28 cellular contexts compared by ENCODE assay signal in the genomic region with DNA sequence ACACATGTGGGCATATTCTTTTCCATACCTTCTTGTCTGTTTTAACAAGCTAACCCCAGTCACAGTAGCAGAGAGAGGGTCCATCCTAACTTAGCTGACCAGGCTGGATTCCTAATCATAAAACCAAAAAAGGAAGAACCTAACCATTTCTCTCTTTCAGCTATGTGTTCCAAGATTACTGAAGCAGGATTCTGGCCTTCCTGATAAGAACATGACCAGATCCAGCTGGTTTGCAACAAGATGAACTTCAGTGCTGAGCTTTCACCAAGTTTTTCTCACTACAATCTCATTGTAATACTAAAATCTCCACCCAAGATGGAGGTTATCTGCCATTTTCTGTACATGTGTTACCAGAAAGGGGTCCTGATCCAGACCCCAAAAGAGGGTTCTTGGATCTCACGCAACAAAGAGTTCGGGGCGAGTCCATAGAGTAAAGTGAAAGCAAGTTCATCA. TPM values are rescaled to one million over a fixed set of nuclear protein-coding genes. Genes with fewer than 3 reads are reported as not detected.
DNase-seq lines count a peak whose midpoint lies in the region; ATAC-seq, FAIRE-seq and TF ChIP-seq lines count a peak whose summit lies in the region.
"Had no signal": no experiment of that assay in that cellular context is flagged by ENCODE, and none has a peak within 500 bp of the region (broad histone marks: within the 10 kb centered on the region; RNA-seq: fewer than 3 reads in every experiment).

No MANE protein-coding gene starts in this region.

- H3K27ac Mint-ChIP-seq in MCF 10A (ENCODE audit: low read depth, unreplicated experiment) (no peak overlapping the region), T-helper 17 cell (no peak overlapping the region)
- H3K27ac Mint-ChIP-seq: activated B cell treated with CpG ODN at 0.5 μM for 24 hours; activated CD4-positive, alpha-beta memory T cell treated with anti-CD3 and anti-CD28 coated beads, Interleukin-2, amount 10 ng/mL, durations not matched to agents 7 days and 5 days; nephron progenitor cell had no signal

- H2AFZ ChIP-seq in K562 (ENCODE audit: low read depth, low read length) = peak overlapping the region; percentile 54

- TF ChIP-seq RAD21 in K562 (CRISPR knock-in tag; conservative IDR thresholded peaks at IDR 0.05 in 1 of 2, IDR thresholded peaks at IDR 0.05 in 1 of 2) = no peak

- 4% methylated on average over 3 of the region's 3 CpGs for WGBS in K562 (ENCODE audit: insufficient coverage, low coverage, missing lambda C conversion rate)

- H3K4me1 ChIP-seq in breast epithelium (no peaks in the 10 kb centered on the region), K562 (replicated peaks in 1 of 2; ENCODE audit: control insufficient read depth in 2 of 2, insufficient read depth in 2 of 2, low read length in 2 of 2) (peaks cover 19 to 48% of the 10 kb centered on the region in 2 experiments), iPS-20b (ENCODE audit: insufficient read depth, low read length) (peaks cover 9% of the 10 kb centered on the region)
- H3K4me1 ChIP-seq: prostate gland, upper lobe of left lung had no signal

- no peak overlapping the region for H3K27ac ChIP-seq in breast epithelium
- peak overlapping the region; percentile 99 for H3K27ac ChIP-seq in K562 (ENCODE audit: extremely low read depth, low read depth, low read length)
- peak overlapping the region; percentile 33 for H3K27ac ChIP-seq in iPS-20b (ENCODE audit: low read length)
- H3K27ac ChIP-seq: BLaER1 treated with 17β-estradiol and CSF1 and Interleukin-3, amounts not matched to agents 10 nM and 100 nM; prostate gland; upper lobe of left lung had no signal

- H3K4me3 Mint-ChIP-seq in MCF 10A (ENCODE audit: unreplicated experiment) (no peak overlapping the region), T-helper 17 cell (no peak overlapping the region)
- H3K4me3 Mint-ChIP-seq: activated B cell treated with CpG ODN at 0.5 μM for 24 hours; activated CD4-positive, alpha-beta memory T cell treated with anti-CD3 and anti-CD28 coated beads, Interleukin-2, amount 10 ng/mL, durations not matched to agents 7 days and 5 days; nephron progenitor cell had no signal

- H3K27me3 ChIP-seq in breast epithelium = no peaks in the 10 kb centered on the region
- H3K27me3 ChIP-seq in K562 (ENCODE audit: control insufficient read depth in 2 of 2, insufficient read depth in 2 of 2, low read length in 2 of 2) = no peaks in the 10 kb centered on the region
- H3K27me3 ChIP-seq in iPS-20b (ENCODE audit: insufficient read depth, low read length) = no peaks in the 10 kb centered on the region
- H3K27me3 ChIP-seq: BLaER1 treated with 17β-estradiol and CSF1 and Interleukin-3, amounts not matched to agents 10 nM and 100 nM; upper lobe of left lung had no signal

- H3K79me2 ChIP-seq in K562 (ENCODE audit: control insufficient read depth, insufficient read depth, low read length) = peaks cover 43% of the 10 kb centered on the region

- intact Hi-C loops in MCF 10A (cut with micrococcal nuclease) = no loop called here
- intact Hi-C loops in breast epithelium (cut with DNase I; ENCODE audit: low total_unique reads) = no loop called here
- intact Hi-C loops in K562 (cut with micrococcal nuclease) = loop anchor here (1.0 to 10.0 kb wide), 3 partner anchors 20 to 193 kb away; partner anchors contain the start of genes CENPC and UBA6

- in situ Hi-C loops in K562 (cut with MboI) = no loop called here

- peak overlapping the region; percentile 68 for H3K4me2 ChIP-seq in K562 (ENCODE audit: insufficient read depth, low read length)

- no peaks in the 10 kb centered on the region for H3K9me3 ChIP-seq in breast epithelium
- H3K9me3 ChIP-seq in K562 (replicated peaks; ENCODE audit: control insufficient read depth, insufficient read depth, low read depth, low read length) = no peaks in the 10 kb centered on the region
- no peaks in the 10 kb centered on the region for H3K9me3 ChIP-seq in iPS-20b (ENCODE audit: insufficient read depth, low read depth, low read length)
- no peaks in the 10 kb centered on the region for H3K9me3 ChIP-seq in T-helper 17 cell (ENCODE audit: control insufficient read depth, low read length, poor library complexity, severe bottlenecking)
- H3K9me3 ChIP-seq: prostate gland, upper lobe of left lung had no signal

- ATAC-seq in K562 (peak; percentile 46), T-helper 17 cell (no peak)

- TF ChIP-seq CTCF in MCF 10A (IDR thresholded peaks at IDR 0.05; ENCODE audit: unreplicated experiment) = no peak
- no peak for TF ChIP-seq CTCF in breast epithelium (IDR thresholded peaks at IDR 0.05)
- no peak for TF ChIP-seq CTCF in K562 (IDR thresholded peaks at IDR 0.05 in 2 of 3, conservative IDR thresholded peaks at IDR 0.05 in 1 of 3; ENCODE audit: insufficient read depth in 2 of 3, low read depth in 1 of 3, low read length in 3 of 3)

- no peaks in the 10 kb centered on the region for H3K9me3 Mint-ChIP-seq in MCF 10A (ENCODE audit: unreplicated experiment)
- H3K9me3 Mint-ChIP-seq: activated B cell treated with CpG ODN at 0.5 μM for 24 hours; activated CD4-positive, alpha-beta memory T cell treated with anti-CD3 and anti-CD28 coated beads, Interleukin-2, amount 10 ng/mL, durations not matched to agents 7 days and 5 days; nephron progenitor cell had no signal

- no peaks in the 10 kb centered on the region for H3K9me1 ChIP-seq in K562 (ENCODE audit: control insufficient read depth, insufficient read depth, low read length)

- no peak for DNase-seq in MCF 10A (ENCODE audit: unreplicated experiment)
- DNase-seq in breast epithelium (ENCODE audit: low spot score in 2 of 2) = no peak
- DNase-seq in K562 (ENCODE audit: extremely low read depth in 1 of 4, low spot score in 3 of 4) = peak in 1 of 4 experiments; percentile 66
- DNase-seq in T-helper 17 cell = no peak
- DNase-seq in ureter (ENCODE audit: low spot score) = no peak
- no peak for DNase-seq in NCI-H128 (lab: John Stamatoyannopoulos, UW; ENCODE audit: unreplicated experiment)
- DNase-seq in SK-N-DZ (ENCODE audit: low spot score) = no peak
- DNase-seq: activated B cell treated with CpG ODN at 0.5 μM for 24 hours; activated CD4-positive, alpha-beta memory T cell treated with anti-CD3 and anti-CD28 coated beads, Interleukin-2, amount 10 ng/mL, durations not matched to agents 7 days and 5 days; activated naive CD4-positive, alpha-beta T cell treated with Interleukin-2 at 50 U/mL for 16 hours; activated T-cell treated with anti-CD3 and anti-CD28 coated beads, Interleukin-2, amount 50 U/mL, for 1 hour; amygdala; caudate nucleus; NCI-H1436 treated with DMSO at 0.1 percent for 48 hours; NCI-H524; nephron progenitor cell; SHP77 treated with DMSO at 0.1 percent for 48 hours; stimulated activated CD4-positive, alpha-beta T cell treated with anti-CD3 and anti-CD28 coated beads, Interleukin-2, amount 100 ng/mL, for 48 hours; stimulated activated naive CD4-positive, alpha-beta T cell treated with Interleukin-2 at 50 U/mL for 16 hours; T-helper 1 cell; upper lobe of left lung had no signal

- H3K36me3 ChIP-seq in breast epithelium = no peaks in the 10 kb centered on the region
- H3K36me3 ChIP-seq in K562 (ENCODE audit: control insufficient read depth, insufficient read depth, low read length) = peaks cover 34% of the 10 kb centered on the region
- H3K36me3 ChIP-seq in iPS-20b (ENCODE audit: insufficient read depth, low read depth, low read length) = peaks cover 8% of the 10 kb centered on the region; the same call in 1 of the 2 replicates
- H3K36me3 ChIP-seq: prostate gland had no signal

- TF ChIP-seq EP300 in K562 (IDR thresholded peaks at IDR 0.05; ENCODE audit: low read length) = peak; percentile 72

- POLR2A ChIA-PET in MCF 10A (lab: Yijun Ruan, JAX) (interaction anchor here (0.9 to 1.8 kb wide), 3 partner anchors 10 to 21 kb away, joined by 3 to 4 read pairs (median 3); partner anchors contain the start of gene UBA6), K562 (lab: Yijun Ruan, JAX) (interaction anchor here (0.8 to 2.1 kb wide), 5 partner anchors 8 to 177 kb away, joined by 4 to 9 read pairs (median 6); no protein-coding TSS in a partner anchor)

- H3K4me1 Mint-ChIP-seq in MCF 10A (ENCODE audit: insufficient read depth, unreplicated experiment) (peaks cover 10% of the 10 kb centered on the region), T-helper 17 cell (peaks cover 5% of the 10 kb centered on the region)
- H3K4me1 Mint-ChIP-seq: activated B cell treated with CpG ODN at 0.5 μM for 24 hours, nephron progenitor cell had no signal

- H3K9ac ChIP-seq in K562 (ENCODE audit: insufficient read depth in 1 of 2, low read depth in 2 of 2, low read length in 2 of 2) (peak overlapping the region; percentile 82 to 88; a peak in 3 of 4 replicates), iPS-20b (ENCODE audit: low read depth, low read length) (no peak overlapping the region)
- H3K9ac ChIP-seq: BLaER1 treated with 17β-estradiol and CSF1 and Interleukin-3, amounts not matched to agents 10 nM and 100 nM had no signal

- no peaks in the 10 kb centered on the region for H4K20me1 ChIP-seq in K562 (replicated peaks; ENCODE audit: control insufficient read depth, insufficient read depth, low read length)
- H4K20me1 ChIP-seq: BLaER1 treated with 17β-estradiol and CSF1 and Interleukin-3, amounts not matched to agents 10 nM and 100 nM had no signal

- FAIRE-seq in K562 (lab: Jason Lieb, UNC) = no peak
- FAIRE-seq: D721Med had no signal

- TF ChIP-seq POLR2A in breast epithelium (IDR thresholded peaks at IDR 0.05) = no peak
- no peak for TF ChIP-seq POLR2A in K562 (conservative IDR thresholded peaks at IDR 0.05)

- CTCF ChIA-PET in MCF 10A (lab: Yijun Ruan, JAX) (interaction anchor here (1.0 to 1.5 kb wide), 2 partner anchors 18 to 25 kb away, joined by 3 to 4 read pairs; no protein-coding TSS in a partner anchor), K562 (lab: Yijun Ruan, JAX; ENCODE audit: low intra/inter-chr PET ratio) (no interaction called here)

- TSS peak; percentile 6 for BruUV-seq in MCF 10A (replicated peaks; lab: Mats Ljungman, UMichigan)
- BruUV-seq in K562 (replicated peaks; lab: Mats Ljungman, UMichigan) = TSS peak; percentile 94

- H3K27me3 Mint-ChIP-seq in MCF 10A (ENCODE audit: insufficient read depth, unreplicated experiment) (no peaks in the 10 kb centered on the region), T-helper 17 cell (no peaks in the 10 kb centered on the region)
- H3K27me3 Mint-ChIP-seq: activated B cell treated with CpG ODN at 0.5 μM for 24 hours; activated CD4-positive, alpha-beta memory T cell treated with anti-CD3 and anti-CD28 coated beads, Interleukin-2, amount 10 ng/mL, durations not matched to agents 7 days and 5 days had no signal

- H3K36me3 Mint-ChIP-seq in MCF 10A (ENCODE audit: insufficient read depth, unreplicated experiment) (peaks cover 11% of the 10 kb centered on the region), T-helper 17 cell (ENCODE audit: low read depth) (peaks cover 2% of the 10 kb centered on the region)

- H3K4me3 ChIP-seq in breast epithelium = no peak overlapping the region
- H3K4me3 ChIP-seq in K562 = peak overlapping the region; percentile 28; the same call in 1 of the 2 replicates
- H3K4me3 ChIP-seq in iPS-20b (ENCODE audit: low read length) = no peak overlapping the region
- H3K4me3 ChIP-seq: BLaER1 treated with 17β-estradiol and CSF1 and Interleukin-3, amounts not matched to agents 10 nM and 100 nM; prostate gland; upper lobe of left lung had no signal

RNA-seq across cellular contexts. Expression of gene UBA6, which starts 20.4 kb away (rescaled TPM):
- total RNA-seq in MCF 10A (2022) = 83.1 and 97.4 TPM in 2 replicates
- 10 to 100 TPM; 37.8 to 85.5 (median 50.5) TPM for total RNA-seq in breast epithelium
- total RNA-seq in K562 (2011; cell fraction: chromatin; rRNA removed; ENCODE audit: low replicate concordance) = 163 and 411 TPM in 2 replicates
- 67.7 and 84.2 TPM in 2 replicates for total RNA-seq in K562 (2011; cell fraction: nucleolus; rRNA removed)
- total RNA-seq in K562 (2011; cell fraction: nucleoplasm; rRNA removed) = 91.1 and 113 TPM in 2 replicates
- 51.5 and 102 TPM in 2 replicates for total RNA-seq in K562 (2014; rRNA removed)
- total RNA-seq in K562 (2014; rRNA removed; fragmentation: Illumina TruSeq; extraction: Trizol) = 135 and 170 TPM in 2 replicates
- 94.6 and 96.0 TPM in 2 replicates for total RNA-seq in K562 (2015; rRNA removed; fragmentation: Illumina TruSeq; extraction: Trizol)
- total RNA-seq in K562 (2021) = 130 and 132 TPM in 2 replicates
- 109 and 139 TPM in 2 replicates for polyA plus RNA-seq in K562 (2011; rRNA removed)
- 24.6 and 47.1 TPM in 2 replicates for polyA plus RNA-seq in K562 (2011; cell fraction: cytosol; rRNA removed)
- 96.1 and 134 TPM in 2 replicates for polyA plus RNA-seq in K562 (2011; cell fraction: nucleus; rRNA removed)
- 34.3 and 69.1 TPM in 2 replicates for polyA plus RNA-seq in K562 (2012)
- polyA plus RNA-seq in K562 (2014; fragmentation: Illumina TruSeq; extraction: Trizol) = 73.2 and 86.6 TPM in 2 replicates
- polyA plus RNA-seq in K562 (2014; fragmentation: Nextera tagmentation; extraction: Ambion mirVana) = 10 to 100 TPM; 22.9 to 30.1 TPM
- 39.8 and 42.8 TPM in 2 replicates for polyA plus RNA-seq in K562 (2014; rRNA removed)
- polyA minus RNA-seq in K562 (2011; rRNA and poly(A)+ RNA removed) = 750 and 759 TPM in 2 replicates
- 145 and 199 TPM in 2 replicates for polyA minus RNA-seq in K562 (2011; cell fraction: cytosol; rRNA and poly(A)+ RNA removed)
- polyA minus RNA-seq in K562 (2011; cell fraction: nucleus; rRNA and poly(A)+ RNA removed) = 123 and 152 TPM in 2 replicates
- 10 to 100 TPM; 43.7 to 54.8 TPM for total RNA-seq in T-helper 17 cell
- 64.6 TPM for total RNA-seq in ureter
- polyA plus RNA-seq in SK-N-DZ (2014; cell fraction: cytosol; rRNA removed) = 50.4 and 118 TPM in 2 replicates
- 23.1 and 25.2 TPM in 2 replicates for polyA plus RNA-seq in SK-N-DZ (2014; cell fraction: nucleus; rRNA removed)

RNA-seq across cellular contexts. Expression of gene GNRHR, which starts 32.8 kb away (rescaled TPM):
- not detected in 2 replicates for total RNA-seq in MCF 10A (2022)
- not detected for total RNA-seq in breast epithelium
- total RNA-seq in K562 (2011; cell fraction: chromatin; rRNA removed; ENCODE audit: low replicate concordance) = not detected in 2 replicates
- not detected in 2 replicates for total RNA-seq in K562 (2011; cell fraction: nucleolus; rRNA removed)
- total RNA-seq in K562 (2011; cell fraction: nucleoplasm; rRNA removed) = not detected in 2 replicates
- not detected in 2 replicates for total RNA-seq in K562 (2014; rRNA removed)
- total RNA-seq in K562 (2014; rRNA removed; fragmentation: Illumina TruSeq; extraction: Trizol) = not detected in 2 replicates
- not detected in 2 replicates for total RNA-seq in K562 (2015; rRNA removed; fragmentation: Illumina TruSeq; extraction: Trizol)
- not detected in 2 replicates for total RNA-seq in K562 (2021)
- not detected in 2 replicates for polyA plus RNA-seq in K562 (2011; rRNA removed)
- not detected in 2 replicates for polyA plus RNA-seq in K562 (2011; cell fraction: cytosol; rRNA removed)
- not detected in 2 replicates for polyA plus RNA-seq in K562 (2011; cell fraction: nucleus; rRNA removed)
- 0.17 and 0.25 TPM in 2 replicates for polyA plus RNA-seq in K562 (2012)
- polyA plus RNA-seq in K562 (2014; fragmentation: Illumina TruSeq; extraction: Trizol) = not detected in 2 replicates
- under 1 TPM; 0.06 to 0.13 TPM for polyA plus RNA-seq in K562 (2014; fragmentation: Nextera tagmentation; extraction: Ambion mirVana)
- polyA plus RNA-seq in K562 (2014; rRNA removed) = not detected in 2 replicates
- polyA minus RNA-seq in K562 (2011; rRNA and poly(A)+ RNA removed) = not detected in 2 replicates
- polyA minus RNA-seq in K562 (2011; cell fraction: cytosol; rRNA and poly(A)+ RNA removed) = not detected in 2 replicates
- not detected in 2 replicates for polyA minus RNA-seq in K562 (2011; cell fraction: nucleus; rRNA and poly(A)+ RNA removed)
- total RNA-seq in T-helper 17 cell = not detected
- not detected for total RNA-seq in ureter
- not detected in 2 replicates for polyA plus RNA-seq in SK-N-DZ (2014; cell fraction: cytosol; rRNA removed)
- polyA plus RNA-seq in SK-N-DZ (2014; cell fraction: nucleus; rRNA removed) = not detected in 2 replicates
- total RNA-seq: activated B cell treated with CpG ODN at 0.5 μM for 24 hours; activated CD4-positive, alpha-beta memory T cell treated with anti-CD3 and anti-CD28 coated beads, Interleukin-2, amount 10 ng/mL, durations not matched to agents 7 days and 5 days; dermis blood vessel endothelial cell; M059J; prostate gland; skeletal muscle tissue; upper lobe of left lung had no signal

Comparison
In these comparisons a context has a peak if more than half of its experiments do, and no peak if none do; other contexts are left out.
1. H3K27ac ChIP-seq: peak in K562 (single experiment) and iPS-20b (single experiment); none in breast epithelium (0 of 2).